In the genomic region with DNA sequence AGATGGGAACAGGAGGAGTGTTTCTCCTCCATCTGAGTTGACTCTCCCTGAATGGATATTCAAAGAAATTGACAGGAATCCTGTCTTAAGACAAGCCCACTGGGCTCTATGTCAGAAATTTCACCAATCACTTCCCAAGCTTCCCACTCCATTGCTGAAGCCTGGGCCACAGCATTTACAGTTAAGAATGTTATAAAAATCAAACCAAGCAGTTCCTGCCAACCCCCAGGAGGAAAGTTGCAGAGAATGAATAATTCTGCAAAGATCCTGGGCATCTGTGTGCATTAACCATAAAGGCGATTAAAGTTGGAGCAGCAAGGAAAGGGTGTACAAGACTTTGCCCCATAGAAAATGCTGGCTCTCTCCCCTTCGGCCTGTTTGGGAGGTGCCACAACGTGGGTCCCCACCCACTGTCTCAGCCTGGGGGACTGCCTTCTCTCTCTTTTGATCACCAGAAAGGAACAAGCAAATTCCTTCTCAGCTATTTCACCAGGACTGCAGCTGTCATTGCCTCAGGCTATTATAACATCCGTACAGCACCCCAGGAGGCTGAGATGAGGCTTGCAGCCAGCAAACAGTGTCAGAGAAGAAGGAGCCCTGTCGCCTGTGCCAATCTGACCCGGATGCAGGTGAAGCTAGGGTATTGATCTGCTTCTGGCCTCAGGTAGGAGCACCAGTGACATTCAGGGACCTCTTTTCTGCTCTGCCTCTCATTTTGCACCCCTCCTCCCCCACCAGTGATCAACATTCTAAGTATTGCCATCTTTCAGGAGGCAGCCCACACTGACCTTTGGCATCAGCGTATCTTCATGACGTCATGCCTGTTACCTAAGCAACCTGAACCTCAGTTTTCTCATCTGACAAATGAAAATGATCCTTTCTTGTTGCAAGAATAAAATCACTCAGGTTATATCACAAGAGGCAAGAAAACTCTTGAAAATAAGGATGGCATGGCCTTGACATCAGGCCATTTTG, we compare ENCODE assay signal across 10 cellular contexts.
DNase-seq lines count a peak whose midpoint lies in the region; ATAC-seq, FAIRE-seq and TF ChIP-seq lines count a peak whose summit lies in the region.
"Had no signal": no experiment of that assay in that cellular context is flagged by ENCODE, and none has a peak within 500 bp of the region (broad histone marks: within the 10 kb centered on the region; RNA-seq: fewer than 3 reads in every experiment).

No MANE protein-coding gene starts in this region.

- peaks cover 3% of the 10 kb centered on the region; the same call in 1 of the 2 replicates for H3K23me2 ChIP-seq in H1 (ENCODE audit: low read depth, low read length)

- H4K91ac ChIP-seq in H1 (replicated peaks; ENCODE audit: insufficient read length, low read length) (no peak overlapping the region), trophoblast cell (ENCODE audit: low read depth, low read length) (no peak overlapping the region)

- H2AFZ ChIP-seq in H1 (ENCODE audit: low read length): no peak overlapping the region
- H2AFZ ChIP-seq in trophoblast cell (ENCODE audit: insufficient read depth, low read length, poor library complexity): no peak overlapping the region

- H3K9ac ChIP-seq in H1 (replicated peaks in 1 of 4; ENCODE audit: extremely low read depth in 1 of 4, low read depth in 3 of 4, low read length in 3 of 4): no peak overlapping the region; a peak in 1 of 7 replicates
- H3K9ac ChIP-seq in trophoblast cell (ENCODE audit: low read length): no peak overlapping the region

- TF ChIP-seq POLR2A in H1 (IDR thresholded peaks at IDR 0.05; ENCODE audit: control extremely low read depth in 1 of 2, low read depth in 2 of 2, low read length in 2 of 2): no peak

- H3K79me2 ChIP-seq in H1 (ENCODE audit: control insufficient read depth in 1 of 2, insufficient read depth in 2 of 2, low read length in 2 of 2): no peaks in the 10 kb centered on the region
- H3K79me2 ChIP-seq in trophoblast cell (ENCODE audit: control insufficient read depth, insufficient read depth, low read length, poor library complexity): no peaks in the 10 kb centered on the region

- H3K14ac ChIP-seq in H1 (ENCODE audit: insufficient read length) (no peak overlapping the region), trophoblast cell (ENCODE audit: low read length) (no peak overlapping the region)

- H3K4me1 ChIP-seq in H1 (replicated peaks in 1 of 4; ENCODE audit: control insufficient read depth in 3 of 4, insufficient read depth in 4 of 4, low read length in 3 of 4) (peaks cover 0 to 2% (median 0%) of the 10 kb centered on the region in 4 experiments; a peak in 2 of 7 replicates), trophoblast cell (ENCODE audit: control insufficient read depth in 1 of 2, insufficient read depth in 2 of 2, low read length in 2 of 2) (peaks cover 11 to 25% of the 10 kb centered on the region in 2 experiments)
- H3K4me1 ChIP-seq: gastrocnemius medialis had no signal

- H3K27me3 ChIP-seq in H1 (replicated peaks in 1 of 4; ENCODE audit: control insufficient read depth in 3 of 4, extremely low read depth in 1 of 4, insufficient read depth in 3 of 4, low read length in 3 of 4) (no peaks in the 10 kb centered on the region; a peak in 1 of 7 replicates), trophoblast cell (ENCODE audit: insufficient read depth, low read length) (no peaks in the 10 kb centered on the region)
- H3K27me3 ChIP-seq: gastrocnemius medialis had no signal

- H2BK120ac ChIP-seq in H1 (replicated peaks; ENCODE audit: low read depth, low read length) (no peak overlapping the region), trophoblast cell (ENCODE audit: insufficient read depth, low read length, poor library complexity) (no peak overlapping the region)

- H2BK12ac ChIP-seq in H1 (ENCODE audit: low read depth, low read length) (no peak overlapping the region), trophoblast cell (ENCODE audit: low read length) (no peak overlapping the region)

- H2BK20ac ChIP-seq in H1 (ENCODE audit: low read length): 0 out of 2 replicates have a peak overlapping the region, but pooled peaks have one; percentile 4

- ATAC-seq in GM21619 (IDR thresholded peaks at IDR 0.05; ENCODE audit: unreplicated experiment) (no peak), HG02623 (IDR thresholded peaks at IDR 0.05; ENCODE audit: unreplicated experiment) (no peak)

- H4K8ac ChIP-seq in H1 (ENCODE audit: extremely low read depth, insufficient read depth, low read length): no peak overlapping the region
- H4K8ac ChIP-seq in trophoblast cell (ENCODE audit: low read depth, low read length): no peak overlapping the region

- DNase-seq in GM04504 (ENCODE audit: low read depth) (peak; percentile 81), NCI-H2227 treated with DMSO at 0.1 percent for 48 hours (lab: John Stamatoyannopoulos, UW) (peak; percentile 2), H1 (ENCODE audit: low read depth in 1 of 2, low spot score in 2 of 2) (peak in 1 of 2 experiments; percentile 33), trophoblast cell (peak; percentile 57 to 75), inferior parietal cortex (ENCODE audit: extremely low spot score) (no peak), NCI-H774 (lab: John Stamatoyannopoulos, UW) (no peak)

- no peak overlapping the region for H4K12ac ChIP-seq in trophoblast cell (ENCODE audit: low read depth, low read length)

- no peak overlapping the region for H4K5ac ChIP-seq in H1 (ENCODE audit: insufficient read length, low read depth, low read length)

- H3K36me3 ChIP-seq in H1 (ENCODE audit: control insufficient read depth in 2 of 4, insufficient read depth in 4 of 4, low read length in 3 of 4) (no peaks in the 10 kb centered on the region), trophoblast cell (ENCODE audit: control insufficient read depth in 1 of 2, insufficient read depth in 2 of 2, low read length in 2 of 2) (no peaks in the 10 kb centered on the region)
- H3K36me3 ChIP-seq: gastrocnemius medialis had no signal

- no peak overlapping the region for H2BK15ac ChIP-seq in H1 (ENCODE audit: low read length)

- no peak overlapping the region for H3K56ac ChIP-seq in H1 (replicated peaks; ENCODE audit: insufficient read length, low read depth, low read length)

- no peak overlapping the region for H2BK5ac ChIP-seq in H1 (ENCODE audit: low read depth, low read length)
- H2BK5ac ChIP-seq in trophoblast cell (ENCODE audit: low read depth, low read length, poor library complexity): peak overlapping the region; percentile 13

- TF ChIP-seq RAD21 in H1 (IDR thresholded peaks at IDR 0.05 in 1 of 2, conservative IDR thresholded peaks at IDR 0.05 in 1 of 2; ENCODE audit: low read depth in 2 of 2, low read length in 2 of 2): peak; percentile 2 to 16; a peak in 2 of 4 replicates

- H3K4me2 ChIP-seq in H1 (ENCODE audit: insufficient read depth in 1 of 2, low read depth in 2 of 2, low read length in 2 of 2) (no peak overlapping the region), trophoblast cell (ENCODE audit: low read length) (peak overlapping the region; percentile 46)

- H3K18ac ChIP-seq in H1 (ENCODE audit: extremely low read depth, low read length) (no peak overlapping the region), trophoblast cell (ENCODE audit: low read length) (no peak overlapping the region)

- peak in 2 of 3 experiments; percentile 6 to 43; a peak in 1 of 4 replicates for TF ChIP-seq CTCF in H1 (IDR thresholded peaks at IDR 0.05; ENCODE audit: control extremely low read depth in 1 of 3, insufficient read depth in 1 of 3, low read depth in 1 of 3, low read length in 3 of 3)

- FAIRE-seq in H1 (lab: Jason Lieb, UNC): no peak

- no peak overlapping the region for H3K4me3 ChIP-seq in H1 (ENCODE audit: extremely low read depth in 1 of 4, insufficient read depth in 2 of 4, low read depth in 3 of 4, low read length in 4 of 4)
- H3K4me3 ChIP-seq in trophoblast cell (ENCODE audit: low read depth, low read length): no peak overlapping the region
- H3K4me3 ChIP-seq: gastrocnemius medialis had no signal

- no peak overlapping the region for H3K4ac ChIP-seq in H1 (replicated peaks; ENCODE audit: insufficient read length, low read depth, low read length)
- no peak overlapping the region for H3K4ac ChIP-seq in trophoblast cell (ENCODE audit: low read depth, low read length)

- CTCF ChIA-PET in H1 (lab: Charles Lee; ENCODE audit: partially characterized antibody): interaction anchor here (1.1 to 1.6 kb wide), 2 partner anchors 8 to 21 kb away, joined by 3 to 4 read pairs; no protein-coding TSS in a partner anchor

- H2AK5ac ChIP-seq in H1 (ENCODE audit: low read depth, low read length) (no peak overlapping the region), trophoblast cell (ENCODE audit: low read length) (no peak overlapping the region)

- H3K9me3 ChIP-seq in H1 (ENCODE audit: insufficient read depth in 2 of 2, low read depth in 1 of 2, low read length in 1 of 2) (no peaks in the 10 kb centered on the region; a peak in 1 of 4 replicates), trophoblast cell (ENCODE audit: insufficient read depth, low read depth, low read length) (peaks cover 4% of the 10 kb centered on the region)
- H3K9me3 ChIP-seq: gastrocnemius medialis had no signal

- H3K79me1 ChIP-seq in H1 (ENCODE audit: low read depth, low read length): no peaks in the 10 kb centered on the region
- peaks cover 4% of the 10 kb centered on the region for H3K79me1 ChIP-seq in trophoblast cell (ENCODE audit: low read length)

- WGBS in H1 (ENCODE audit: extremely low coverage in 1 of 2, insufficient coverage in 1 of 2, insufficient read length in 1 of 2, insufficient replicate concordance in 2 of 2, low coverage in 1 of 2, low lambda C conversion rate in 2 of 2, missing lambda C conversion rate in 1 of 2), 2 experiments: 61% methylated on average over 7 of the region's 8 CpGs; no CpG with 5 or more reads in 1 of the 2 experiments
- WGBS in trophoblast cell (ENCODE audit: extremely low coverage, insufficient coverage, insufficient read length): no CpG with 5 or more reads among the region's 8 CpGs

- POLR2A ChIA-PET in H1 (lab: Charles Lee; ENCODE audit: partially characterized antibody): interaction anchor here (1.3 kb wide), 1 partner anchor 14 kb away, joined by 3 read pairs; no protein-coding TSS in a partner anchor

- H3K23ac ChIP-seq in H1 (ENCODE audit: insufficient read length): no peak overlapping the region
- no peak overlapping the region for H3K23ac ChIP-seq in trophoblast cell (ENCODE audit: low read length)

- no peak for TF ChIP-seq EP300 in H1 (IDR thresholded peaks at IDR 0.05; ENCODE audit: borderline replicate concordance in 1 of 2, low read depth in 2 of 2, low read length in 2 of 2)

- H4K20me1 ChIP-seq in H1 (replicated peaks in 1 of 2; ENCODE audit: control insufficient read depth in 1 of 2, insufficient read depth in 2 of 2, low read length in 2 of 2): no peaks in the 10 kb centered on the region

- H3K27ac ChIP-seq in H1 (ENCODE audit: low read depth, low read length) (no peak overlapping the region), trophoblast cell (ENCODE audit: low read depth, low read length) (peak overlapping the region; percentile 67)
- H3K27ac ChIP-seq: gastrocnemius medialis, HL-60 had no signal

TF ChIP-seq in H1, 55 proteins besides CTCF, POLR2A, EP300 and RAD21:
- no peak for TF ChIP-seq SP2 (IDR thresholded peaks at IDR 0.05; ENCODE audit: low read length)
- TF ChIP-seq SP1 (IDR thresholded peaks at IDR 0.05; ENCODE audit: low read depth, low read length): no peak
- no peak for TF ChIP-seq SP4 (IDR thresholded peaks at IDR 0.05; ENCODE audit: low read length)

Comparison
In these comparisons a context has a peak if more than half of its experiments do, and no peak if none do; other contexts are left out.
1. DNase-seq: peak in GM04504 (single experiment), NCI-H2227 treated with DMSO at 0.1 percent for 48 hours (single experiment) and trophoblast cell (2 of 2); none in inferior parietal cortex (single experiment) and NCI-H774 (single experiment).